34 cellular contexts compared by ENCODE assay signal in the genomic region with DNA sequence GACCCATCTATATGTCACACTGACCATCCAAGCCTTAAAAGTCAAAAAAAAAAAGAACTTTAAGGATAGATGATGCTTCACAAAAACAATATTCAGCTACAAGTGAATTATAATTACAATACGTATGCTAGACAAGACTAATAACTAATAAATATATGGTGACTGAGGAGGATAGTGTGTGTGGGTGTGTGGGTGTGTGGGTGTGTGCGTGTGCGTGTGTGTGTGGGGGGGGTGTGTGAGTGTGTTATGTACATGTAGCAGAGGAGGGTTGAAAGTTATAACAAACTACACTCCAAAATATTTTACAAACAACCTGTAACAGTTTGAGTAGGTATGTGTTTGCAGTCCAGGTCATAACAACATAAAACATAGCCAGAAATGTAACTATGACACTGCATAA.
"Had no signal": no experiment of that assay in that cellular context is flagged by ENCODE, and none has a peak within 500 bp of the region (broad histone marks: within the 10 kb centered on the region; RNA-seq: fewer than 3 reads in every experiment).

No MANE protein-coding gene starts in this region.

- ATAC-seq: activated CD8-positive, alpha-beta memory T cell treated with anti-CD3 and anti-CD28 coated beads, Interleukin-2, amount 10 ng/mL, durations not matched to agents 7 days and 5 days; activated naive CD8-positive, alpha-beta T cell treated with anti-CD3 and anti-CD28 coated beads, Interleukin-2, amount 50 U/mL, for 24 hours; PC-3 had no signal

- H3K4me3 ChIP-seq: cardiac muscle cell, Peyer's patch had no signal

- H3K27me3 Mint-ChIP-seq: activated CD4-positive, alpha-beta memory T cell treated with anti-CD3 and anti-CD28 coated beads for 36 hours had no signal

- H3K36me3 ChIP-seq: cardiac muscle cell, Peyer's patch had no signal

- H3K27ac ChIP-seq: cardiac muscle cell, Peyer's patch, VCaP had no signal

- H3K9me3 Mint-ChIP-seq: activated CD4-positive, alpha-beta memory T cell treated with anti-CD3 and anti-CD28 coated beads for 36 hours; activated naive CD4-positive, alpha-beta T cell treated with anti-CD3 and anti-CD28 coated beads, Interleukin-2, amount 10 ng/mL, durations not matched to agents 7 days and 5 days had no signal

- H3K4me1 ChIP-seq: Peyer's patch had no signal

- H3K4me1 Mint-ChIP-seq: activated B cell treated with CpG ODN at 0.5 μM for 24 hours; activated CD8-positive, alpha-beta memory T cell treated with anti-CD3 and anti-CD28 coated beads, Interleukin-2, amount 10 ng/mL, durations not matched to agents 7 days and 5 days; activated naive CD4-positive, alpha-beta T cell treated with anti-CD3 and anti-CD28 coated beads, Interleukin-2, amount 10 ng/mL, durations not matched to agents 7 days and 5 days; activated naive CD8-positive, alpha-beta T cell treated with anti-CD3 and anti-CD28 coated beads, Interleukin-2, amount 50 U/mL, for 24 hours had no signal

- H3K4me3 Mint-ChIP-seq: activated B cell treated with CpG ODN at 0.5 μM for 24 hours; activated CD4-positive, alpha-beta memory T cell treated with anti-CD3 and anti-CD28 coated beads for 36 hours; activated CD8-positive, alpha-beta memory T cell treated with anti-CD3 and anti-CD28 coated beads, Interleukin-2, amount 10 ng/mL, durations not matched to agents 7 days and 5 days; activated naive CD4-positive, alpha-beta T cell treated with anti-CD3 and anti-CD28 coated beads, Interleukin-2, amount 10 ng/mL, durations not matched to agents 7 days and 5 days; activated naive CD8-positive, alpha-beta T cell; activated naive CD8-positive, alpha-beta T cell treated with anti-CD3 and anti-CD28 coated beads, Interleukin-2, amount 50 U/mL, for 24 hours had no signal

- H3K27me3 ChIP-seq: cardiac muscle cell, Peyer's patch had no signal

- H3K27ac Mint-ChIP-seq: activated B cell treated with CpG ODN at 0.5 μM for 24 hours; activated CD4-positive, alpha-beta memory T cell treated with anti-CD3 and anti-CD28 coated beads for 36 hours; activated CD8-positive, alpha-beta memory T cell treated with anti-CD3 and anti-CD28 coated beads, Interleukin-2, amount 10 ng/mL, durations not matched to agents 7 days and 5 days; activated naive CD4-positive, alpha-beta T cell treated with anti-CD3 and anti-CD28 coated beads, Interleukin-2, amount 10 ng/mL, durations not matched to agents 7 days and 5 days; activated naive CD8-positive, alpha-beta T cell; activated naive CD8-positive, alpha-beta T cell treated with anti-CD3 and anti-CD28 coated beads, Interleukin-2, amount 50 U/mL, for 24 hours had no signal

- H3K36me3 Mint-ChIP-seq: activated CD4-positive, alpha-beta memory T cell treated with anti-CD3 and anti-CD28 coated beads for 36 hours; activated CD8-positive, alpha-beta memory T cell treated with anti-CD3 and anti-CD28 coated beads, Interleukin-2, amount 10 ng/mL, durations not matched to agents 7 days and 5 days; activated naive CD4-positive, alpha-beta T cell treated with anti-CD3 and anti-CD28 coated beads, Interleukin-2, amount 10 ng/mL, durations not matched to agents 7 days and 5 days; activated naive CD8-positive, alpha-beta T cell had no signal

- H3K9me3 ChIP-seq: Peyer's patch had no signal

- DNase-seq: activated B cell treated with CpG ODN at 0.5 μM for 24 hours; activated CD4-positive, alpha-beta memory T cell treated with anti-CD3 and anti-CD28 coated beads for 36 hours; activated CD4-positive, alpha-beta T cell treated with anti-CD3 and anti-CD28 coated beads for 4 hours; activated CD4-positive, alpha-beta T cell treated with anti-CD3 and anti-CD28 coated beads, Interleukin-2, amount 50 U/mL, for 1 hour; activated CD4-positive, CD25-positive, alpha-beta regulatory T cell treated with anti-CD3 and anti-CD28 coated beads, Interleukin-2, amount 50 U/mL, for 72 hours; activated CD8-positive, alpha-beta memory T cell treated with anti-CD3 and anti-CD28 coated beads for 24 hours; activated CD8-positive, alpha-beta memory T cell treated with anti-CD3 and anti-CD28 coated beads, Interleukin-2, amount 10 ng/mL, durations not matched to agents 7 days and 5 days; activated CD8-positive, alpha-beta memory T cell treated with anti-CD3 and anti-CD28 coated beads, Interleukin-2, amount 50 U/mL, for 48 hours; activated effector memory CD4-positive, alpha-beta T cell treated with Interleukin-2 at 50 U/mL for 16 hours; activated naive CD4-positive, alpha-beta T cell treated with anti-CD3 and anti-CD28 coated beads, Interleukin-2, amount 10 ng/mL, durations not matched to agents 7 days and 5 days; activated naive CD8-positive, alpha-beta T cell treated with anti-CD3 and anti-CD28 coated beads, Interleukin-2, amount 50 U/mL, for 24 hours; activated T-cell treated with anti-CD3 and anti-CD28 coated beads, Interleukin-2, amount 50 U/mL, for 48 hours; amniotic stem cell; aorta; MM.1S; MV-4-11; NCI-H1092; NCI-H1436 treated with DMSO at 0.1 percent for 48 hours; NCI-H1694 treated with DMSO at 0.1 percent for 48 hours; NCI-H2029; NCI-H345; NCI-H524 treated with DMSO at 0.1 percent for 48 hours; NCI-H748 treated with DMSO at 0.1 percent for 48 hours; NK-92 treated with Interleukin-12 subunit alpha and Interleukin-12 subunit beta, amount 100 ng/mL, for 24 hours; PC-3; Peyer's patch; RPMI8226; SW 1271; T-helper 1 cell; T-helper 2 cell; T-helper 9 cell had no signal
